16 cellular contexts compared by ENCODE assay signal in the genomic region with DNA sequence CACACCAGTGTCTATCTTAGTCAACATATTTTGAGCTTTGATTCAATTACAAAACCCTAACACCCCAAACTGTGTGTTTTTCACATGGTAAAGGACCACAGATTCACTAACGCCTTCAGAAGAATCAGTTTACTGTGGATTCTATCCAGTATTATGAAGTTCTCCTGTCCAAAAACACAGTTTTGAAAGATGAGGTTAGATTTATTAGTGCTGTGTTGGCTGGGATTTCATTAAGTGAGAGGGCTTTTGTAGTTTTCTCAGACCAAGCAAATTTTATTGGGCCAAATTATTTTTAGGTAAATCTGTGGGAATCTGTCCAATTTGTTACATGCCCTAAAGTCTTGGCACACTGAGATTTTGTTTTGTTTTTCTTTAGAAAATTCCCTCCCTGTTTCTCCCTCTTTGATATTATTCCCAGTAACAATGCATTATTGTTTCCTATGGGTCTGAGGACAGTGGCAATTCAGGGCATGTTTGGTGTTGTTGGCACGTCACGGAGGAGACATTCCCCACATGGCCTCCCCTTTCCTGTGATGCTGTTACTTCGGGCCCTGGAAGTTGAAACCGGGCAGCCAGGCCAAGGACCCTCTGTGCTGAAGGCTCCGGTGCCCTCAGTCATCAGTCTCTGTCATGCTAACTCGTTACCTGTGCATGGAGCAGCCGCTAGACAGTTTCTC.
DNase-seq lines count a peak whose midpoint lies in the region; ATAC-seq, FAIRE-seq and TF ChIP-seq lines count a peak whose summit lies in the region.
"Had no signal": no experiment of that assay in that cellular context is flagged by ENCODE, and none has a peak within 500 bp of the region (broad histone marks: within the 10 kb centered on the region; RNA-seq: fewer than 3 reads in every experiment).

No MANE protein-coding gene starts in this region.

- H3K27ac ChIP-seq in angular gyrus (ENCODE audit: low read depth, low read length) (peak overlapping the region; percentile 90), foreskin keratinocyte (no peak overlapping the region)
- H3K27ac ChIP-seq: A549 had no signal

- no peaks in the 10 kb centered on the region for H3K27me3 ChIP-seq in foreskin keratinocyte

- no peak for FAIRE-seq in GM12891 (lab: Jason Lieb, UNC)
- FAIRE-seq: A549, GM19239 had no signal

- TF ChIP-seq POLR2A in GM12891 (IDR thresholded peaks at IDR 0.05; ENCODE audit: low read depth, low read length): no peak

- peak in 1 of 2 donors; percentile 16 for DNase-seq in foreskin keratinocyte
- peak; percentile 73 for DNase-seq in medulla oblongata (ENCODE audit: extremely low spot score)
- DNase-seq in superior temporal gyrus (ENCODE audit: extremely low spot score): peak; percentile 64
- DNase-seq in activated effector memory CD4-positive, alpha-beta T cell treated with anti-CD3 and anti-CD28 coated beads, Interleukin-2, amount 50 U/mL, for 16 hours: no peak
- DNase-seq in GM12891 (ENCODE audit: insufficient read length, low spot score): no peak
- no peak for DNase-seq in kidney glomerular epithelial cell (lab: John Stamatoyannopoulos, UW)
- no peak for DNase-seq in DMS 273 (lab: John Stamatoyannopoulos, UW; ENCODE audit: unreplicated experiment)
- DNase-seq: DMS79; HCEC 1CT; NCI-H1092; NCI-H1694 treated with DMSO at 0.1 percent for 48 hours; NCI-H69; NK-92 treated with Interleukin-12 subunit alpha and Interleukin-12 subunit beta, amount 100 ng/mL, for 24 hours had no signal

- H3K4me1 ChIP-seq in foreskin keratinocyte: peaks cover 11% of the 10 kb centered on the region
- H3K4me1 ChIP-seq: A549 had no signal

- no peak for TF ChIP-seq CTCF in foreskin keratinocyte (conservative IDR thresholded peaks at IDR 0.05)

- peak; percentile 48 for ATAC-seq in foreskin keratinocyte
- ATAC-seq: A549 had no signal

TF ChIP-seq in GM12891, 5 proteins besides CTCF, POLR2A, EP300 and RAD21:
- TF ChIP-seq PAX5 (IDR thresholded peaks at IDR 0.05; ENCODE audit: insufficient read depth, low read length, severe bottlenecking): no peak
- no peak for TF ChIP-seq POU2F2 (IDR thresholded peaks at IDR 0.05; ENCODE audit: low read depth, low read length)
- TF ChIP-seq SPI1 (IDR thresholded peaks at IDR 0.05; ENCODE audit: low read depth, low read length): no peak
- TF ChIP-seq TAF1 (IDR thresholded peaks at IDR 0.05; ENCODE audit: low read depth, low read length): no peak
- TF ChIP-seq POLR2AphosphoS5 (IDR thresholded peaks at IDR 0.05; ENCODE audit: low read depth, low read length): no peak

Comparison
In these comparisons a context has a peak if more than half of its experiments do, and no peak if none do; other contexts are left out.
1. DNase-seq: peak in medulla oblongata (single experiment) and superior temporal gyrus (single experiment); none in activated effector memory CD4-positive, alpha-beta T cell treated with anti-CD3 and anti-CD28 coated beads, Interleukin-2, amount 50 U/mL, for 16 hours (single experiment), GM12891 (single experiment), kidney glomerular epithelial cell (single experiment) and DMS 273 (single experiment).